Comparison of ENCODE assay signal across 22 cellular contexts in the genomic region with DNA sequence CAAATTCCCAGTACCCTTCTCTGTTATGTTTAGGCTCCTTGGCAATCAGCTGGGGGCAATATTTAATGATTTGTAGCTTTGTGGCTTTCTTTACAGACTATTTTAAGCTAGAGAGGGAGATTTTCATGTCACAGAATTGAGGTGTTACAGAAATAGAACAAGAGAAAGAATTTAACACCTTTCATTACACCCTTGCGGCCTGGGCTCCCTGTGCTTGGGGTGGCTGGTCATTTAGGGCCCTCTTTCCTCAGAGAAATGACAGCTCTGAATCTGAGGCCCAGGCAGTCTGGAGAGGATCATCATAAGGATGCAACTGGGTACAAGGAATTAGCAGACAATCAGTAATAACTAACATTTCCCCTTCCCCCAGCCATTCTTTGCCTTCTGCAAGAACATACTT.
"Had no signal": no experiment of that assay in that cellular context is flagged by ENCODE, and none has a peak within 500 bp of the region (broad histone marks: within the 10 kb centered on the region; RNA-seq: fewer than 3 reads in every experiment).

No MANE protein-coding gene starts in this region.

- H3K4me1 ChIP-seq: SJCRH30 had no signal

- H3K27me3 ChIP-seq: SJCRH30 had no signal

- H3K27ac ChIP-seq: RWPE1, SJCRH30 had no signal

- H3K9me3 ChIP-seq: SJCRH30 had no signal

- DNase-seq: Karpas-422; KG1; MM.1S; NCI-H1092 treated with DMSO at 0.1 percent for 48 hours; NCI-H1436; NCI-H187; NCI-H2029; NCI-H2081 treated with DMSO at 0.1 percent for 48 hours; NCI-H2171; NCI-H226; NCI-H446; NCI-H510A; NCI-H524 treated with DMSO at 0.1 percent for 48 hours; NCI-H69; NCI-H774; NK-92 treated with Interleukin-12 subunit alpha and Interleukin-12 subunit beta, amount 100 ng/mL, for 24 hours; PC-3; SHP77 treated with DMSO at 0.1 percent for 48 hours; SJCRH30 had no signal

- H3K36me3 ChIP-seq: SJCRH30 had no signal

- H3K4me3 ChIP-seq: SJCRH30 had no signal

- ATAC-seq: Panc1, PC-3, SK-N-SH treated with all-trans-retinoic acid at 6 μM for 48 hours had no signal
